In the genomic region with DNA sequence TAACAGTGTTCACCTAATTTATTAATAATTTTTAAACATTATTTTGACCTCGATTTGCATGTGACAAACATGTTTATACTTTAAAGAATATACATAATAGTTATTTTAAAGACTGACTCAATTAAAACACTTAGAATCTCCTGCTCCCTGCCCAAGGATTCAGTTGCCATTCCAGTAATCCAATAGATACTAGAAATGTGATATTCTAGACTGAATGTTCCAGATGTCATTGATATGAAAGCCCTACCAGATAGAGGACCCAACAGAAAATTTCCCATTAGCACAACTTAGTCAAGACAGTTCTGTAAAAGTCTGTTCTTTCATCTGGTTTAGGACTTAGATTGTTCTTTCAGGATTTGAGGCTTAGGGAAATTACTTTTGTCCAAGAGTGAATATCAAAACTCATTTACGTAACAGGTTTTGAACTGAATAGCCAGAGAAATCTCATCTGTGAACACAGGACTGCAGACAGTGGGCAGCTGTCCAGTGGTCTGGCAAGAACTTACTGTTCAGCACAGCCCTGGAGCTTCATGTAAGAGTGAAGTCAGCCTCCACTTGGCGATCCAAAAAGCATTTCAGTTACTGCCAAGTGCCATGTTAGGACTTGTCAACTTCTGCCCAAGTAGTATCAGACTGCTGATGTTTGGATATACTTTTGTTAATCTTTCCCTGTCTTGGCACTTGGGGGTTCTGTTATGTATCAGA, we compare ENCODE assay signal across 13 cellular contexts.
DNase-seq lines count a peak whose midpoint lies in the region; ATAC-seq, FAIRE-seq and TF ChIP-seq lines count a peak whose summit lies in the region.
"Had no signal": no experiment of that assay in that cellular context is flagged by ENCODE, and none has a peak within 500 bp of the region (broad histone marks: within the 10 kb centered on the region; RNA-seq: fewer than 3 reads in every experiment).

No MANE protein-coding gene starts in this region.

- TF ChIP-seq CTCF in bronchial epithelial cell (IDR thresholded peaks at IDR 0.05; ENCODE audit: insufficient read depth, low read length, severe bottlenecking) = no peak
- no peak for TF ChIP-seq CTCF in left ventricle myocardium inferior (IDR thresholded peaks at IDR 0.05; ENCODE audit: borderline replicate concordance)
- no peak for TF ChIP-seq CTCF in gastrocnemius medialis (IDR thresholded peaks at IDR 0.05 in 4 of 5, conservative IDR thresholded peaks at IDR 0.05 in 1 of 5)
- no peak for TF ChIP-seq CTCF in Caco-2 (IDR thresholded peaks at IDR 0.05; ENCODE audit: insufficient read depth in 1 of 2, low read depth in 1 of 2, low read length in 1 of 2, severe bottlenecking in 1 of 2, unreplicated experiment in 1 of 2)

- H3K36me3 ChIP-seq in bronchial epithelial cell (ENCODE audit: control insufficient read depth, insufficient read depth, low read length) = no peaks in the 10 kb centered on the region
- no peaks in the 10 kb centered on the region for H3K36me3 ChIP-seq in left ventricle myocardium inferior
- no peaks in the 10 kb centered on the region for H3K36me3 ChIP-seq in gastrocnemius medialis
- no peaks in the 10 kb centered on the region for H3K36me3 ChIP-seq in Caco-2 (ENCODE audit: control insufficient read depth, insufficient read depth, low read length)

- POLR2A ChIA-PET in Caco-2 (lab: Charles Lee) = no interaction called here

- H3K27ac ChIP-seq in left ventricle myocardium inferior (replicated peaks) = peak overlapping the region; percentile 78
- H3K27ac ChIP-seq in gastrocnemius medialis = peak overlapping the region; percentile 84 to 86 (median 84)

- H3K4me3 Mint-ChIP-seq in Caco-2 (ENCODE audit: unreplicated experiment) = no peak overlapping the region
- H3K4me3 Mint-ChIP-seq: CD4-positive, alpha-beta memory T cell; naive thymus-derived CD4-positive, alpha-beta T cell; stimulated activated naive CD8-positive, alpha-beta T cell treated with anti-CD3 and anti-CD28 coated beads, Interleukin-15, amount 100 ng/mL, for 72 hours had no signal

- peak; percentile 56 for DNase-seq in GM04504 (ENCODE audit: low read depth)
- DNase-seq in bronchial epithelial cell (ENCODE audit: low read depth) = peak; percentile 88
- peak; percentile 86 for DNase-seq in left ventricle myocardium inferior
- peak; percentile 96 for DNase-seq in gastrocnemius medialis
- DNase-seq in GOT3 (lab: John Stamatoyannopoulos, UW) = no peak
- DNase-seq in Caco-2 = no peak
- DNase-seq in activated gamma-delta T cell treated with Interleukin-2 at 50 U/mL for 16 hours = no peak
- DNase-seq: CD4-positive, alpha-beta memory T cell; naive thymus-derived CD4-positive, alpha-beta T cell; NCI-H524; stimulated activated naive CD8-positive, alpha-beta T cell treated with anti-CD3 and anti-CD28 coated beads, Interleukin-15, amount 100 ng/mL, for 72 hours; SW 1271 had no signal

- H3K4me1 Mint-ChIP-seq in Caco-2 (ENCODE audit: low read depth, unreplicated experiment) = no peaks in the 10 kb centered on the region
- H3K4me1 Mint-ChIP-seq: CD4-positive, alpha-beta memory T cell; naive thymus-derived CD4-positive, alpha-beta T cell; stimulated activated naive CD8-positive, alpha-beta T cell treated with anti-CD3 and anti-CD28 coated beads, Interleukin-15, amount 100 ng/mL, for 72 hours had no signal

- ATAC-seq in gastrocnemius medialis (peak; percentile 96 to 97), GM21737 (IDR thresholded peaks at IDR 0.05; ENCODE audit: unreplicated experiment) (no peak)
- ATAC-seq: naive thymus-derived CD4-positive, alpha-beta T cell; stimulated activated naive CD8-positive, alpha-beta T cell treated with anti-CD3 and anti-CD28 coated beads, Interleukin-15, amount 100 ng/mL, for 72 hours had no signal

- no peak for TF ChIP-seq POLR2A in gastrocnemius medialis (IDR thresholded peaks at IDR 0.05)

- H3K27me3 Mint-ChIP-seq in Caco-2 (ENCODE audit: insufficient read depth, unreplicated experiment) = no peaks in the 10 kb centered on the region

- no peaks in the 10 kb centered on the region for H3K36me3 Mint-ChIP-seq in Caco-2 (ENCODE audit: insufficient read depth, unreplicated experiment)
- H3K36me3 Mint-ChIP-seq: CD4-positive, alpha-beta memory T cell; naive thymus-derived CD4-positive, alpha-beta T cell had no signal

- intact Hi-C loops in left ventricle myocardium inferior (cut with micrococcal nuclease) = loop anchor here (10.0 kb wide), 1 partner anchor 77 kb away; the partner anchor contains the start of gene OSBPL6
- intact Hi-C loops in gastrocnemius medialis (cut with DNase I; ENCODE audit: low total_unique reads) = no loop called here
- intact Hi-C loops in Caco-2 (cut with micrococcal nuclease; ENCODE audit: unreplicated experiment) = no loop called here

- H3K9me3 ChIP-seq in left ventricle myocardium inferior (replicated peaks) (no peaks in the 10 kb centered on the region), gastrocnemius medialis (no peaks in the 10 kb centered on the region), Caco-2 (no peaks in the 10 kb centered on the region)

- in situ Hi-C loops in gastrocnemius medialis (cut with MboI; ENCODE audit: low sequenced_read_pairs in 4 of 4) = loop anchor here in 1 of 4 donors (10.0 kb wide), 1 partner anchor 137 kb away; no protein-coding TSS in a partner anchor

- no peak for FAIRE-seq in bronchial epithelial cell (lab: Jason Lieb, UNC)

- H3K4me1 ChIP-seq in left ventricle myocardium inferior (peaks cover 40% of the 10 kb centered on the region), gastrocnemius medialis (peaks cover 67 to 71% of the 10 kb centered on the region in 2 donors), Caco-2 (peaks cover 9% of the 10 kb centered on the region; the same call in 1 of the 2 replicates)

- no peak overlapping the region for H3K4me3 ChIP-seq in bronchial epithelial cell (ENCODE audit: low read depth, low read length)
- H3K4me3 ChIP-seq in left ventricle myocardium inferior = no peak overlapping the region
- peak overlapping the region in 2 of 4 donors; percentile 21 to 22 for H3K4me3 ChIP-seq in gastrocnemius medialis
- H3K4me3 ChIP-seq in Caco-2 (ENCODE audit: low read depth, low read length) = no peak overlapping the region

- H3K9me3 Mint-ChIP-seq in Caco-2 (ENCODE audit: unreplicated experiment) = no peaks in the 10 kb centered on the region
- H3K9me3 Mint-ChIP-seq: CD4-positive, alpha-beta memory T cell; naive thymus-derived CD4-positive, alpha-beta T cell; stimulated activated naive CD8-positive, alpha-beta T cell treated with anti-CD3 and anti-CD28 coated beads, Interleukin-15, amount 100 ng/mL, for 72 hours had no signal

- H3K27me3 ChIP-seq in bronchial epithelial cell (ENCODE audit: control insufficient read depth, insufficient read depth, low read length) (no peaks in the 10 kb centered on the region), left ventricle myocardium inferior (ENCODE audit: low read depth) (no peaks in the 10 kb centered on the region), gastrocnemius medialis (no peaks in the 10 kb centered on the region), Caco-2 (replicated peaks; ENCODE audit: control insufficient read depth, insufficient read depth, low read length) (no peaks in the 10 kb centered on the region)

- H3K27ac Mint-ChIP-seq in Caco-2 (ENCODE audit: unreplicated experiment) = no peak overlapping the region
- H3K27ac Mint-ChIP-seq: CD4-positive, alpha-beta memory T cell; naive thymus-derived CD4-positive, alpha-beta T cell; stimulated activated naive CD8-positive, alpha-beta T cell treated with anti-CD3 and anti-CD28 coated beads, Interleukin-15, amount 100 ng/mL, for 72 hours had no signal

- no TSS peak for BruUV-seq in Caco-2 (replicated peaks; lab: Mats Ljungman, UMichigan)

- CTCF ChIA-PET in Caco-2 (lab: Charles Lee) = interaction anchor here (0.6 kb wide), 1 partner anchor 10 kb away, joined by 6 read pairs; no protein-coding TSS in a partner anchor

Comparison
In these comparisons a context has a peak if more than half of its experiments do, and no peak if none do; other contexts are left out.
1. DNase-seq: peak in GM04504 (single experiment), bronchial epithelial cell (single experiment), left ventricle myocardium inferior (single experiment) and gastrocnemius medialis (2 of 2); none in GOT3 (single experiment), Caco-2 (0 of 2) and activated gamma-delta T cell treated with Interleukin-2 at 50 U/mL for 16 hours (single experiment).